In the genomic region with DNA sequence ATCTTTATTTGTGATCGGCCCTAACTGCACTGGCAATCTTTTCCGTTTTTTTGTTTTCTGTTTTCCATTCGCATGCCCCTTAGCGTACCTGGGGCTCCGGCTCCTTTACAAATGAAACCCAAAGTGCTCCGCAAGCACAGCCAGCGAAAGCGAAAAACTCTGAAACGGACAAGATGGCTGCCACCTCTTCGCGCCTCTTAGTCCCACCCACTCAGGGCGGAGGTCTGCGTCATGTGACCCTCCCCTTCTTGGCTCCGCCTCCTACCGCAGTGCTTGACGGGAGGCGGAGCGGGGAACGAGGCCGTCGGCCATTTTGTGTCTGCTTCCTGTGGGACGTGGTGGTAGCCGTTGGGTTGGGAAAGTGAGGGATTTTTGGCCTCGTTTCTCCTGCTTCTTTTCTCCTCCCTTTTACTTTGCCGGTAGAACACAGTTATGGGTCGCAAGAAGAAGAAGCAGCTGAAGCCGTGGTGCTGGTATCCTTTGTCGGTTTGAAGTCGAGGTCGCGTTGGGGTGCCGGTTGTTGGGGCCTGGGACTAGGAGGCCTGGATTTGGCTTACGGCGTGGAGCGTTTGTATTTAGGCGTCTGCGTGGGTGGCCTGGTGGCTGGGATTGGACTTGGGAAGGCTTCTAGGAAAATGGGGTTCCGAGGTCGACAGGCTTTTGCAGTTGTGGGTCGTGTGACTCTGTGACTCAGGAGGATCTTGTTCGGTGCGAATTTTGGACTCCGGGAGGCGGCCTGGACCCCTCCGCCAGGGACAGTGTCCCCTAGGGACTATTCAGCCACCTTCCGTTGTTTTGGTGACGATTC, we compare ENCODE assay signal across 8 cellular contexts. TPM values are rescaled to one million over a fixed set of nuclear protein-coding genes. Genes with fewer than 3 reads are reported as not detected.
DNase-seq lines count a peak whose midpoint lies in the region; ATAC-seq and TF ChIP-seq lines count a peak whose summit lies in the region.

A gene (plus strand): TSS at position 304 of the 808 bp plus-strand sequence. CDS start 129 bp downstream, at position 433.

- H3K36me3 ChIP-seq in BJ (ENCODE audit: control insufficient read depth, insufficient read depth, low read length) = peaks cover 6% of the 10 kb centered on the region

- DNase-seq in BJ (ENCODE audit: low read depth) (peak; percentile 77), NCI-H748 (lab: John Stamatoyannopoulos, UW; ENCODE audit: unreplicated experiment) (peak; percentile 97), dedifferentiated amniotic fluid mesenchymal stem cell (ENCODE audit: extremely low spot score) (peak; percentile 97), left kidney (ENCODE audit: low read depth, low spot score) (peak; percentile 99)
- DNase-seq in activated CD4-positive, alpha-beta T cell treated with anti-CD3 and anti-CD28 coated beads, Interleukin-2, amount 50 U/mL, for 1 hour = peak; percentile 93
- peak; percentile 95 for DNase-seq in stimulated activated CD4-positive, alpha-beta T cell treated with anti-CD3 and anti-CD28 coated beads, Interleukin-2, amount 100 ng/mL, for 24 hours

- POLR2A ChIA-PET in BJ (lab: Charles Lee) = interaction anchor here (0.6 to 1.0 kb wide), 4 partner anchors 12 to 151 kb away, joined by 5 to 18 read pairs (median 7); no protein-coding TSS in a partner anchor

- H3K4me3 ChIP-seq in BJ (ENCODE audit: low read depth, low read length) = peak within 1 kb of the TSS; percentile 87

- CTCF ChIA-PET in BJ (lab: Yijun Ruan, JAX) = no interaction called here

- ATAC-seq in GM19324 (IDR thresholded peaks at IDR 0.05; ENCODE audit: low FRiP score, unreplicated experiment) (peak; percentile 90), HG03520 (IDR thresholded peaks at IDR 0.05; ENCODE audit: unreplicated experiment) (peak; percentile 83)

- peak; percentile 8; the same call in 1 of the 2 replicates for TF ChIP-seq CTCF in BJ (IDR thresholded peaks at IDR 0.05; ENCODE audit: insufficient read depth, low read depth, low read length)

- no peaks in the 10 kb centered on the region for H3K27me3 ChIP-seq in BJ (ENCODE audit: control insufficient read depth, insufficient read depth, low read length)

RNA-seq across cellular contexts. Expression of the gene that starts here (rescaled TPM):
- polyA plus RNA-seq in BJ (2011; rRNA removed) = 165 and 179 TPM in 2 replicates
- 129 and 223 TPM in 2 replicates for polyA minus RNA-seq in BJ (2011; rRNA and poly(A)+ RNA removed)

Comparison
In these comparisons a context has a peak if more than half of its experiments do, and no peak if none do; other contexts are left out.
1. Peak in every context shown above with its lines: DNase-seq, ATAC-seq and H3K4me3 ChIP-seq.